In the genomic region with DNA sequence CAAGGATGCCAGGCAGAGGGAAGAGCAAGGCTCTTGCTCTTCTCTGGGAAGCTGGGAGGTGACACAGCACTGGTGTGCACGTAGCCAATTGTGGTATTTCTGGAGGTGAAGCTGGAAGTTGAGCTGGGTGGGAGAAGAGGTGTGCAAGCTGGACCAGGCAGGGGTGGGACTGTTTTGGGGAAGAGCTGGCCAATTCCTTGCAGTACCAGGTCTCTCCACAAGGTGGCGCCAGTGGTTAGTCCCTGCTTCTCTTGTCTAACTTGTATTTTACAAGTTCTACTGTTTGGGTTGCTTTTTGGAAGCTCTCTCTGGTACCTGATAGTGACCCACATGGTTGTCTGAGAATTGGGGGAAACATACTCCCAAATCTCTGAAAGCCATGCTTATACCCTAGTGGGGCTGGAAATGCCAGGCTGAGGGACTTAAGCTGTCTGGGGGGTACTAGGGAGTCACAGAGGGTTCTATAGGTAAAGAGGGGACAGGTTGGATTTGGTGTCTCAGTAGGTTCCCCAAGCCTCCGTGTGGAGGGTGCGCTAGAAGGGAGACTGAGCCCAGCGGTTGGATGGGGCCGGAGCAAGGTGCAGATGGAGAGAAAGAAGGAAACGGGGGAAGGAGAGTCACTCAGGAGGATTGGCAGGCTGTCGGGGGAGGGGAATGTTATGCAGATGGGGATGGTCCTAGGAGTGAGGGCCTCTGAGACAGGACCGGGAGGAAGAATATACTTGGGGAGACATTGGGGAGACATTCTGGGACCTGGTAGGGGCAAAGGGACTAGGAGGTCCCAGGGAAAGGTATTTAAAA, we compare ENCODE assay signal across 8 cellular contexts. TPM values are rescaled to one million over a fixed set of nuclear protein-coding genes. Genes with fewer than 3 reads are reported as not detected.
DNase-seq lines count a peak whose midpoint lies in the region; ATAC-seq and TF ChIP-seq lines count a peak whose summit lies in the region.

No MANE protein-coding gene starts in this region.

- H3K9me3 ChIP-seq in fibroblast of lung (ENCODE audit: control insufficient read depth, insufficient read depth, low read depth, low read length) (no peaks in the 10 kb centered on the region), vagina (no peaks in the 10 kb centered on the region)

- ATAC-seq in Right ventricle myocardium superior (ENCODE audit: poor library complexity) (no peak), Right ventricle myocardium inferior (no peak), omental fat pad (ENCODE audit: low FRiP score) (no peak), GM21423 (IDR thresholded peaks at IDR 0.05; ENCODE audit: unreplicated experiment) (no peak)

- H3K27me3 ChIP-seq in fibroblast of lung (ENCODE audit: control insufficient read depth, insufficient read depth, low read length) (no peaks in the 10 kb centered on the region), vagina (no peaks in the 10 kb centered on the region)

- H3K4me3 ChIP-seq in fibroblast of lung (replicated peaks in 1 of 4; ENCODE audit: control extremely low read depth in 1 of 4, insufficient read depth in 1 of 4, low read depth in 3 of 4, low read length in 4 of 4) (no peak overlapping the region), vagina (no peak overlapping the region)

- no peaks in the 10 kb centered on the region for H3K79me2 ChIP-seq in fibroblast of lung (ENCODE audit: control insufficient read depth, insufficient read depth, low read length)

- DNase-seq in Right ventricle myocardium superior (peak; percentile 82), Right ventricle myocardium inferior (ENCODE audit: missing footprints) (no peak), NCI-H526 treated with DMSO at 0.1 percent for 48 hours (lab: John Stamatoyannopoulos, UW) (peak; percentile 17), fibroblast of lung (ENCODE audit: low read depth in 2 of 2) (peak; percentile 18 to 58), omental fat pad (ENCODE audit: low spot score) (peak; percentile 75), vagina (ENCODE audit: extremely low spot score in 2 of 2) (no peak)
- DNase-seq in activated T-cell treated with anti-CD3 and anti-CD28 coated beads, Interleukin-2, amount 50 U/mL, for 1 hour = peak; percentile 71

- no peaks in the 10 kb centered on the region for H4K20me1 ChIP-seq in fibroblast of lung (ENCODE audit: control insufficient read depth, extremely low read depth, insufficient read depth, low read length)

- no peak overlapping the region for H2AFZ ChIP-seq in fibroblast of lung (ENCODE audit: low read length)

- no peak for TF ChIP-seq POLR2A in vagina (IDR thresholded peaks at IDR 0.05)

- intact Hi-C loops in Right ventricle myocardium superior (cut with DNase I) (no loop called here), Right ventricle myocardium inferior (cut with DNase I) (loop anchor here (1.0 to 10.0 kb wide), 4 partner anchors 46 to 310 kb away; a partner anchor contains a TSS), vagina (cut with DNase I) (no loop called here)

- TF ChIP-seq CTCF in fibroblast of lung (conservative IDR thresholded peaks at IDR 0.05 in 1 of 2, IDR thresholded peaks at IDR 0.05 in 1 of 2; ENCODE audit: low read depth in 1 of 2, low read length in 2 of 2) = peak; percentile 96 to 99
- TF ChIP-seq CTCF in omental fat pad (IDR thresholded peaks at IDR 0.05) = peak in 2 of 3 donors; percentile 25 to 68
- peak; percentile 67 to 76 (median 70) for TF ChIP-seq CTCF in vagina (IDR thresholded peaks at IDR 0.05)

- H3K27ac ChIP-seq in fibroblast of lung (ENCODE audit: insufficient read depth, low read length) = no peak overlapping the region
- no peak overlapping the region for H3K27ac ChIP-seq in vagina

- H3K4me1 ChIP-seq in fibroblast of lung (ENCODE audit: control insufficient read depth, extremely low read depth, insufficient read depth, low read length) (peaks cover 6% of the 10 kb centered on the region), vagina (peaks cover 31% of the 10 kb centered on the region)

- H3K9ac ChIP-seq in fibroblast of lung (ENCODE audit: insufficient read depth, low read length) = no peak overlapping the region

- H3K36me3 ChIP-seq in fibroblast of lung (ENCODE audit: control insufficient read depth, insufficient read depth, low read length) (no peaks in the 10 kb centered on the region), vagina (no peaks in the 10 kb centered on the region)

- H3K4me2 ChIP-seq in fibroblast of lung (ENCODE audit: extremely low read depth, insufficient read depth, low read length) = no peak overlapping the region

RNA-seq across cellular contexts. Expression of a gene that starts 3.0 kb away (rescaled TPM):
- total RNA-seq in Right ventricle myocardium superior = 5.6 TPM
- 5.5 TPM for total RNA-seq in Right ventricle myocardium inferior
- 0.33 and 0.51 TPM in 2 replicates for total RNA-seq in fibroblast of lung
- not detected in 2 replicates for polyA plus RNA-seq in fibroblast of lung
- polyA plus RNA-seq in fibroblast of lung (2012) = 0.14 TPM in 1 of 2 replicates, not detected in the other
- polyA minus RNA-seq in fibroblast of lung (ENCODE audit: low replicate concordance) = 0.67 TPM in 1 of 2 replicates, not detected in the other
- total RNA-seq in omental fat pad = 1 to 10 TPM in 3 of 4 donors, under 1 TPM in 1; 0.95 to 1.4 (median 1.2) TPM
- total RNA-seq in vagina = not detected

RNA-seq across cellular contexts. Expression of a gene that starts 14.2 kb away (rescaled TPM):
- total RNA-seq in Right ventricle myocardium superior (48.2 TPM), Right ventricle myocardium inferior (44.3 TPM), fibroblast of lung (14.1 and 14.5 TPM in 2 replicates), omental fat pad (10 to 100 TPM in 3 of 4 donors, 1 to 10 TPM in 1; 8.0 to 23.2 (median 11.8) TPM), vagina (8.6 TPM)
- 11.0 and 17.5 TPM in 2 replicates for polyA plus RNA-seq in fibroblast of lung
- 12.6 and 21.7 TPM in 2 replicates for polyA plus RNA-seq in fibroblast of lung (2012)
- 12.3 and 35.1 TPM in 2 replicates for polyA minus RNA-seq in fibroblast of lung (ENCODE audit: low replicate concordance)

RNA-seq across cellular contexts. Expression of a gene that starts 44.4 kb away (rescaled TPM):
- total RNA-seq in Right ventricle myocardium superior (25.5 TPM), Right ventricle myocardium inferior (25.8 TPM), fibroblast of lung (22.3 and 24.4 TPM in 2 replicates), omental fat pad (10 to 100 TPM; 34.7 to 70.7 (median 43.3) TPM), vagina (61.9 TPM)
- 21.4 and 29.0 TPM in 2 replicates for polyA plus RNA-seq in fibroblast of lung
- polyA plus RNA-seq in fibroblast of lung (2012) = 30.2 and 36.7 TPM in 2 replicates
- polyA minus RNA-seq in fibroblast of lung (ENCODE audit: low replicate concordance) = 52.9 and 58.0 TPM in 2 replicates

Comparison
In these comparisons a context has a peak if more than half of its experiments do, and no peak if none do; other contexts are left out.
1. DNase-seq: peak in Right ventricle myocardium superior (single experiment), NCI-H526 treated with DMSO at 0.1 percent for 48 hours (single experiment), activated T-cell treated with anti-CD3 and anti-CD28 coated beads, Interleukin-2, amount 50 U/mL, for 1 hour (single experiment), fibroblast of lung (2 of 2) and omental fat pad (single experiment); none in Right ventricle myocardium inferior (single experiment) and vagina (0 of 2).
2. CTCF ChIP-seq: peak in every context shown above with its lines; median percentile 98 in fibroblast of lung; 70 in vagina; 46 in omental fat pad.